10 cellular contexts compared by ENCODE assay signal in genomic region chr12:56046027-56046780, GRCh38. TPM values are rescaled to one million over a fixed set of nuclear protein-coding genes. Genes with fewer than 3 reads are reported as not detected.
A peak's percentile ranks its signal among the peaks of the same experiment; 100 is the strongest.
DNase-seq lines count a peak whose midpoint lies in the region; ATAC-seq and TF ChIP-seq lines count a peak whose summit lies in the region.
"Had no signal": no experiment of that assay in that cellular context is flagged by ENCODE, and none has a peak within 500 bp of the region (broad histone marks: within the 10 kb centered on the region; RNA-seq: fewer than 3 reads in every experiment).

No MANE protein-coding gene starts in this region.

- H3K9me3 Mint-ChIP-seq in T-cell = no peaks in the 10 kb centered on the region

- no peak overlapping the region for H3K4me3 Mint-ChIP-seq in T-cell

- H3K4me3 ChIP-seq in foreskin fibroblast (ENCODE audit: low read depth in 1 of 2, low read length in 2 of 2) (no peak overlapping the region), vagina (no peak overlapping the region)
- H3K4me3 ChIP-seq: stomach had no signal

- intact Hi-C loops in vagina (cut with DNase I) = no loop called here

- no peaks in the 10 kb centered on the region for H3K9me3 ChIP-seq in vagina
- H3K9me3 ChIP-seq: stomach had no signal

- TF ChIP-seq CTCF in 22Rv1 (IDR thresholded peaks at IDR 0.05) = no peak
- TF ChIP-seq CTCF in foreskin fibroblast (IDR thresholded peaks at IDR 0.05; ENCODE audit: low read depth, low read length) = no peak
- TF ChIP-seq CTCF in vagina (IDR thresholded peaks at IDR 0.05) = no peak

- CTCF ChIA-PET in T-cell (lab: Charles Lee) = interaction anchor here (0.7 to 2.0 kb wide), 3 partner anchors 72 to 224 kb away, joined by 4 to 6 read pairs (median 5); partner anchors contain the start of genes RAB5B (in 1 of the 2) and ZC3H10 (in 1 of the 2)

- H3K4me1 Mint-ChIP-seq in T-cell = peaks cover 23 to 36% (median 28%) of the 10 kb centered on the region in 3 donors

- ATAC-seq in T-cell (replicated peaks in 1 of 4) (no peak), HG03432 (IDR thresholded peaks at IDR 0.05; ENCODE audit: unreplicated experiment) (no peak), HG03045 (IDR thresholded peaks at IDR 0.05; ENCODE audit: unreplicated experiment) (no peak)

- peak overlapping the region; percentile 68 to 73 for H3K27ac Mint-ChIP-seq in T-cell

- no peaks in the 10 kb centered on the region for H3K27me3 ChIP-seq in vagina
- H3K27me3 ChIP-seq: brain microvascular endothelial cell, stomach had no signal

- H3K27me3 Mint-ChIP-seq in T-cell = no peaks in the 10 kb centered on the region

- H3K4me1 ChIP-seq in vagina = peaks cover 16% of the 10 kb centered on the region

- POLR2A ChIA-PET in T-cell (lab: Charles Lee) = interaction anchor here (0.6 to 0.7 kb wide), 2 partner anchors 61 to 77 kb away, joined by 3 to 4 read pairs; no protein-coding TSS in a partner anchor

- H3K27ac ChIP-seq in 22Rv1 = peak overlapping the region; percentile 92
- H3K27ac ChIP-seq in vagina = no peak overlapping the region

- H3K36me3 Mint-ChIP-seq in T-cell = peaks cover 23% of the 10 kb centered on the region

- TF ChIP-seq POLR2A in vagina (IDR thresholded peaks at IDR 0.05) = no peak

- DNase-seq in EL = peak; percentile 13
- no peak for DNase-seq in T-cell
- DNase-seq in foreskin fibroblast = peak; percentile 6 to 30
- no peak for DNase-seq in vagina (ENCODE audit: extremely low spot score in 2 of 2)
- DNase-seq in NOMO-1 (lab: John Stamatoyannopoulos, UW; ENCODE audit: unreplicated experiment in 2 of 2) = no peak

- peaks cover 0 to 21% of the 10 kb centered on the region in 2 donors for H3K36me3 ChIP-seq in vagina

RNA-seq across cellular contexts. Expression of gene RPS26, which starts 4.5 kb away (rescaled TPM):
- 100 to 1,000 TPM in 1 of 5 donors, 10 to 100 TPM in 4; 30.3 to 141 (median 49.9) TPM for total RNA-seq in T-cell
- total RNA-seq in vagina = 597 TPM

RNA-seq across cellular contexts. Expression of gene IKZF4, which starts 25.4 kb away (rescaled TPM):
- total RNA-seq in T-cell = 10 to 100 TPM in 3 of 5 donors, 1 to 10 TPM in 2; 6.1 to 14.9 (median 13.2) TPM
- total RNA-seq in vagina = 4.4 TPM

RNA-seq across cellular contexts. Expression of gene ERBB3, which starts 33.8 kb away (rescaled TPM):
- total RNA-seq in T-cell = 10 to 100 TPM in 1 of 5 donors, 1 to 10 TPM in 3, under 1 TPM in 1; 0.93 to 24.0 (median 8.2) TPM
- 53.8 TPM for total RNA-seq in vagina

RNA-seq across cellular contexts. Expression of gene SUOX, which starts 49.1 kb away (rescaled TPM):
- total RNA-seq in T-cell (1 to 10 TPM; 2.6 to 7.3 (median 3.2) TPM), vagina (15.5 TPM)

RNA-seq across cellular contexts. Expression of gene PA2G4, which starts 58.2 kb away (rescaled TPM):
- total RNA-seq in T-cell (100 to 1,000 TPM in 3 of 5 donors, 10 to 100 TPM in 2; 67.5 to 113 (median 104) TPM), vagina (116 TPM)

Comparison
In these comparisons a context has a peak if more than half of its experiments do, and no peak if none do; other contexts are left out.
1. DNase-seq: peak in EL (single experiment) and foreskin fibroblast (2 of 2); none in T-cell (0 of 34), vagina (0 of 2) and NOMO-1 (0 of 2).